In genomic region chr9:93891549-93892310, GRCh38 we compare ENCODE assay signal across 20 cellular contexts.
"Had no signal": no experiment of that assay in that cellular context is flagged by ENCODE, and none has a peak within 500 bp of the region (broad histone marks: within the 10 kb centered on the region; RNA-seq: fewer than 3 reads in every experiment).

No MANE protein-coding gene starts in this region.

- DNase-seq: activated CD4-positive, alpha-beta T cell treated with anti-CD3 and anti-CD28 coated beads, Interleukin-2, amount 10 ng/mL, durations not matched to agents 24 days and 14 days; activated CD4-positive, CD25-positive, alpha-beta regulatory T cell; activated gamma-delta T cell; activated naive CD8-positive, alpha-beta T cell treated with anti-CD3 and anti-CD28 coated beads for 36 hours; activated T-cell treated with anti-CD3 and anti-CD28 coated beads, Interleukin-2, amount 50 U/mL, for 1 hour; brain microvascular endothelial cell; erythroblast; left ventricle myocardium superior; mesendoderm; nucleus accumbens; T-helper 2 cell; thyroid gland had no signal

- H3K4me1 ChIP-seq: gastroesophageal sphincter, SJCRH30, thyroid gland, vagina had no signal

- ATAC-seq: gastroesophageal sphincter, left ventricle myocardium superior had no signal

- H3K36me3 ChIP-seq: brain microvascular endothelial cell, gastroesophageal sphincter, SJCRH30, thyroid gland, vagina had no signal

- H3K4me1 Mint-ChIP-seq: activated CD4-positive, alpha-beta T cell treated with anti-CD3 and anti-CD28 coated beads, Interleukin-2, amount 10 ng/mL, durations not matched to agents 24 days and 14 days; activated naive CD8-positive, alpha-beta T cell treated with anti-CD3 and anti-CD28 coated beads for 36 hours; nephron; stimulated activated memory B cell treated with anti-CD40 and anti-IgM and Interleukin-4, amounts not matched to agents 10 μg/mL and 1 μg/mL and 100 μg/mL, for 72 hours had no signal

- H3K4me3 ChIP-seq: dorsolateral prefrontal cortex, gastroesophageal sphincter, SJCRH30, thyroid gland, vagina had no signal

- H3K9me3 ChIP-seq: SJCRH30, thyroid gland, vagina had no signal

- FAIRE-seq: keratinocyte, TTC549 had no signal

- H3K27me3 ChIP-seq: brain microvascular endothelial cell, gastroesophageal sphincter, SJCRH30, thyroid gland, vagina had no signal

- H3K27me3 Mint-ChIP-seq: activated naive CD8-positive, alpha-beta T cell treated with anti-CD3 and anti-CD28 coated beads for 36 hours had no signal

- H3K4me3 Mint-ChIP-seq: activated CD4-positive, alpha-beta T cell treated with anti-CD3 and anti-CD28 coated beads, Interleukin-2, amount 10 ng/mL, durations not matched to agents 24 days and 14 days; activated naive CD8-positive, alpha-beta T cell treated with anti-CD3 and anti-CD28 coated beads for 36 hours; nephron; stimulated activated memory B cell treated with anti-CD40 and anti-IgM and Interleukin-4, amounts not matched to agents 10 μg/mL and 1 μg/mL and 100 μg/mL, for 72 hours had no signal

- H3K27ac ChIP-seq: brain microvascular endothelial cell, dorsolateral prefrontal cortex, gastroesophageal sphincter, SJCRH30, thyroid gland, vagina had no signal

- H3K36me3 Mint-ChIP-seq: stimulated activated memory B cell treated with anti-CD40 and anti-IgM and Interleukin-4, amounts not matched to agents 10 μg/mL and 1 μg/mL and 100 μg/mL, for 72 hours had no signal

- H3K27ac Mint-ChIP-seq: activated CD4-positive, alpha-beta T cell treated with anti-CD3 and anti-CD28 coated beads, Interleukin-2, amount 10 ng/mL, durations not matched to agents 24 days and 14 days; activated naive CD8-positive, alpha-beta T cell treated with anti-CD3 and anti-CD28 coated beads for 36 hours; nephron; stimulated activated memory B cell treated with anti-CD40 and anti-IgM and Interleukin-4, amounts not matched to agents 10 μg/mL and 1 μg/mL and 100 μg/mL, for 72 hours had no signal
